Comparison of ENCODE assay signal across 1 cellular context in the genomic region with DNA sequence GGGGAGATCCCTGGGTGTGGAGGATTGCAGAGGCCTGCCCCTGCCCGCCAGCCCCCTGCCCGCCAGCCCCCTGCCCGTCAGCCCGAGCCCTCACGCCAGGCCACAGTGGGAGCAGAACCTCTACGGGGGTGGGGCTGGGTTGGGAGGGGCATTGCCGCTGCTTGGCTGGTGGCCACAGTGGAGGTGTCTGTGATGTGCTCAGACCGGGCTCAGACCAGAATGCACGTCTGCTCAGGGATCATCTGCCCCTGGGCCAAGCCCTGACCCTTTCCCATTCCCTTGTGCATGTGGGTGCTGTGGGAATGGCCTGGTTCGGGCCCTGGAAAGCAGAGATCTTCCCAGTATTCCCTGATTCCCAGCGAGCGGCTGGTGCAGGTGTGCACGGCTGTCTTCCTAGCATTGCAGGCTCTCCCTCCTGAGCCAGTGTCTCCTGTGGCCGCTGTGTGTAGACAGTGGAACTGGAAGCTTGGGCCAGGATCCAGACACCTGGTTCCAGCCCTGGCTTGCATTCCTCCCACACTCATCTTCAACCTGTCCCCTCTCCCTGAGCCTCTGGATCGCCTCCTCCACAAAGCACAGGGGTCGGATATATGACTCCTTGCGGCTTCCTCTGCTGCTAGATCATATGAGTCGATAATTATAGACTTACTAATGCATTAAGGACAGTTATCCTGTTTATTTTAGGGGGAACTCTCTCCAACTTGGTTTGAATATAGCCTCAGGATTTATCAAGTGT.
TF ChIP-seq lines count a peak whose summit lies in the region.

No MANE protein-coding gene starts in this region.

TF ChIP-seq in GM23338, 12 proteins besides CTCF, POLR2A, EP300 and RAD21 (continued from another document):
- no peak for TF ChIP-seq ZNF462 (CRISPR knock-in tag; IDR thresholded peaks at IDR 0.05)
- TF ChIP-seq EZH2phosphoT487 (IDR thresholded peaks at IDR 0.05; ENCODE audit: unreplicated experiment) = no peak
- no peak for TF ChIP-seq NANOG (IDR thresholded peaks at IDR 0.05; ENCODE audit: borderline replicate concordance)
